8 cellular contexts compared by ENCODE assay signal in the genomic region with DNA sequence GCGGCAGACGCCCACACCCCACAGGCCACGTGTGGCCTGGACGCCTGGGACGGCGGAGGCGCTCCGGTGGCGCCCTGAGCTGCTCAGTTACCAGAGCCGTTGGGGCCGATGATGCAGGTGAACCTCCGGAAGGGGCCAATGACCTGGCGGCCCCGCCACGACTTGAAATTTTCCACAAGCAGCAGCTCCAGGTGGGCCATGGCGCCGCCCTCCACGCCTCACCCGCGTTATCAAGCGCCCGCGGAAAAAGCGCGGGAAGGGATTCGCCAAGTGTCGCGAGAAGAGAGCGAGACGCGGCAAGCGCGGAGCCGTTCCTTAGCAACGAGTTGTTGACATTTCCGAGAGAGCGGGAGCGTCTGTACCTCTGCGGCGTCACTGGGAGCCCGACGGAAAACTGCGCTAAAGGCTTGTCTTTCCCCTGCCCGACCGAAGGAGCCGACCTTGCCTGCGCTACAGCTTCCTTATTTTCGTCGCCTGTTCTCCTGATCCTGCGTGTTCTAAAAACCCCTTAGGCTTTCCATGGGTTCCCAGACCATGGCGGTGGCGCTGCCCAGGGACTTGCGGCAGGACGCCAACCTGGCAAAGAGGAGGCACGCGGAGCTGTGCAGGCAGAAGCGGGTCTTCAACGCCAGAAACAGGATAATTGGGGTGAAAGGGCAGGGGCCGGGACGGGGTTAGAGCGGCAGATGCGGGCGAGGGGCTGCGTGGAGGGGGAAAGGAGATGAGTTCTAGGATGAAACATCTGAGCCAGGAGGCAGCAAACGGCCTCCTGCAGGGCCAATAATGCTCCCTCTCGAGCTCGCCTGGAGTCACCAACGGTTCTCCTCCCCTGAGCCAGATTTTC. TPM values are rescaled to one million over a fixed set of nuclear protein-coding genes. Genes with fewer than 3 reads are reported as not detected.
DNase-seq lines count a peak whose midpoint lies in the region; ATAC-seq and TF ChIP-seq lines count a peak whose summit lies in the region.

A gene with protein sequence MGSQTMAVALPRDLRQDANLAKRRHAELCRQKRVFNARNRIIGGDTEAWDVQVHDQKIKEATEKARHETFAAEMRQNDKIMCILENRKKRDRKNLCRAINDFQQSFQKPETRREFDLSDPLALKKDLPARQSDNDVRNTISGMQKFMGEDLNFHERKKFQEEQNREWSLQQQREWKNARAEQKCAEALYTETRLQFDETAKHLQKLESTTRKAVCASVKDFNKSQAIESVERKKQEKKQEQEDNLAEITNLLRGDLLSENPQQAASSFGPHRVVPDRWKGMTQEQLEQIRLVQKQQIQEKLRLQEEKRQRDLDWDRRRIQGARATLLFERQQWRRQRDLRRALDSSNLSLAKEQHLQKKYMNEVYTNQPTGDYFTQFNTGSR (plus strand): TSS at position 326 of the 844 bp plus-strand sequence. CDS start 194 bp downstream, at position 520.
A gene with protein sequence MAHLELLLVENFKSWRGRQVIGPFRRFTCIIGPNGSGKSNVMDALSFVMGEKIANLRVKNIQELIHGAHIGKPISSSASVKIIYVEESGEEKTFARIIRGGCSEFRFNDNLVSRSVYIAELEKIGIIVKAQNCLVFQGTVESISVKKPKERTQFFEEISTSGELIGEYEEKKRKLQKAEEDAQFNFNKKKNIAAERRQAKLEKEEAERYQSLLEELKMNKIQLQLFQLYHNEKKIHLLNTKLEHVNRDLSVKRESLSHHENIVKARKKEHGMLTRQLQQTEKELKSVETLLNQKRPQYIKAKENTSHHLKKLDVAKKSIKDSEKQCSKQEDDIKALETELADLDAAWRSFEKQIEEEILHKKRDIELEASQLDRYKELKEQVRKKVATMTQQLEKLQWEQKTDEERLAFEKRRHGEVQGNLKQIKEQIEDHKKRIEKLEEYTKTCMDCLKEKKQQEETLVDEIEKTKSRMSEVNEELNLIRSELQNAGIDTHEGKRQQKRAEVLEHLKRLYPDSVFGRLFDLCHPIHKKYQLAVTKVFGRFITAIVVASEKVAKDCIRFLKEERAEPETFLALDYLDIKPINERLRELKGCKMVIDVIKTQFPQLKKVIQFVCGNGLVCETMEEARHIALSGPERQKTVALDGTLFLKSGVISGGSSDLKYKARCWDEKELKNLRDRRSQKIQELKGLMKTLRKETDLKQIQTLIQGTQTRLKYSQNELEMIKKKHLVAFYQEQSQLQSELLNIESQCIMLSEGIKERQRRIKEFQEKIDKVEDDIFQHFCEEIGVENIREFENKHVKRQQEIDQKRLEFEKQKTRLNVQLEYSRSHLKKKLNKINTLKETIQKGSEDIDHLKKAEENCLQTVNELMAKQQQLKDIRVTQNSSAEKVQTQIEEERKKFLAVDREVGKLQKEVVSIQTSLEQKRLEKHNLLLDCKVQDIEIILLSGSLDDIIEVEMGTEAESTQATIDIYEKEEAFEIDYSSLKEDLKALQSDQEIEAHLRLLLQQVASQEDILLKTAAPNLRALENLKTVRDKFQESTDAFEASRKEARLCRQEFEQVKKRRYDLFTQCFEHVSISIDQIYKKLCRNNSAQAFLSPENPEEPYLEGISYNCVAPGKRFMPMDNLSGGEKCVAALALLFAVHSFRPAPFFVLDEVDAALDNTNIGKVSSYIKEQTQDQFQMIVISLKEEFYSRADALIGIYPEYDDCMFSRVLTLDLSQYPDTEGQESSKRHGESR (minus strand): TSS at position 232 of the 844 bp plus-strand sequence. CDS start 32 bp downstream, at position 200.

- H3K27ac ChIP-seq in HUES6 (ENCODE audit: low read depth, low read length) (no peak within 1 kb of the TSS), subcutaneous abdominal adipose tissue (ENCODE audit: low read depth, low read length) (peak within 1 kb of the TSS; percentile 1)

- no peaks in the 10 kb centered on the region; the same call in 1 of the 2 replicates for H3K4me1 ChIP-seq in HUES6 (ENCODE audit: control insufficient read depth, insufficient read depth, low read length)
- peaks cover 0 to 14% (median 11%) of the 10 kb centered on the region in 5 donors for H3K4me1 ChIP-seq in subcutaneous abdominal adipose tissue (ENCODE audit: control insufficient read depth in 5 of 5, insufficient read depth in 5 of 5, low read length in 5 of 5)

- peak within 1 kb of the TSS; percentile 80 for H3K4me3 Mint-ChIP-seq in activated naive CD4-positive, alpha-beta T cell treated with anti-CD3 and anti-CD28 coated beads, Interleukin-2, amount 10 ng/mL, durations not matched to agents 7 days and 5 days
- peak within 1 kb of the TSS; percentile 88 for H3K4me3 Mint-ChIP-seq in glutamatergic neuron (ENCODE audit: unreplicated experiment)

- peaks cover 8% of the 10 kb centered on the region for H3K36me3 Mint-ChIP-seq in activated naive CD4-positive, alpha-beta T cell treated with anti-CD3 and anti-CD28 coated beads, Interleukin-2, amount 10 ng/mL, durations not matched to agents 7 days and 5 days
- H3K36me3 Mint-ChIP-seq in glutamatergic neuron (ENCODE audit: unreplicated experiment): peaks cover under 1% of the 10 kb centered on the region

- ATAC-seq in omental fat pad (ENCODE audit: low FRiP score): peak; percentile 76

- DNase-seq in CMK (ENCODE audit: low read depth) (peak; percentile 82), SHP77 treated with DMSO at 0.1 percent for 48 hours (lab: John Stamatoyannopoulos, UW) (peak; percentile 66), glutamatergic neuron (peak; percentile 83), omental fat pad (ENCODE audit: low spot score) (peak; percentile 39), RKO (ENCODE audit: low spot score) (no peak)
- DNase-seq in activated naive CD4-positive, alpha-beta T cell treated with anti-CD3 and anti-CD28 coated beads, Interleukin-2, amount 10 ng/mL, durations not matched to agents 7 days and 5 days: peak; percentile 91

- peaks cover 24% of the 10 kb centered on the region for H3K27me3 ChIP-seq in HUES6 (ENCODE audit: control insufficient read depth, insufficient read depth, low read length)
- no peaks in the 10 kb centered on the region for H3K27me3 ChIP-seq in subcutaneous abdominal adipose tissue (ENCODE audit: control insufficient read depth in 5 of 5, insufficient read depth in 4 of 5, low read length in 5 of 5)

- peak within 1 kb of the TSS; percentile 89 for H3K9ac ChIP-seq in HUES6 (ENCODE audit: low read length)
- peak within 1 kb of the TSS in 3 of 5 donors; percentile 4 to 75 (median 28) for H3K9ac ChIP-seq in subcutaneous abdominal adipose tissue (ENCODE audit: low read length in 5 of 5)

- H3K9me3 ChIP-seq in HUES6 (ENCODE audit: control insufficient read depth, insufficient read depth, low read depth, low read length): peaks cover 8% of the 10 kb centered on the region; the same call in 1 of the 2 replicates
- H3K9me3 ChIP-seq in subcutaneous abdominal adipose tissue (ENCODE audit: control insufficient read depth in 5 of 5, low read length in 5 of 5): no peaks in the 10 kb centered on the region

- H3K36me3 ChIP-seq in HUES6 (ENCODE audit: control insufficient read depth, insufficient read depth, low read length): no peaks in the 10 kb centered on the region
- H3K36me3 ChIP-seq in subcutaneous abdominal adipose tissue (ENCODE audit: control insufficient read depth in 5 of 5, insufficient read depth in 5 of 5, low read length in 5 of 5): no peaks in the 10 kb centered on the region

- peaks cover 11% of the 10 kb centered on the region for H3K27me3 Mint-ChIP-seq in activated naive CD4-positive, alpha-beta T cell treated with anti-CD3 and anti-CD28 coated beads, Interleukin-2, amount 10 ng/mL, durations not matched to agents 7 days and 5 days
- H3K27me3 Mint-ChIP-seq in glutamatergic neuron (ENCODE audit: unreplicated experiment): peaks cover 4% of the 10 kb centered on the region

- H3K4me1 Mint-ChIP-seq in activated naive CD4-positive, alpha-beta T cell treated with anti-CD3 and anti-CD28 coated beads, Interleukin-2, amount 10 ng/mL, durations not matched to agents 7 days and 5 days: peaks cover 26% of the 10 kb centered on the region
- H3K4me1 Mint-ChIP-seq in glutamatergic neuron (ENCODE audit: low read depth, unreplicated experiment): no peaks in the 10 kb centered on the region

- H3K9me3 Mint-ChIP-seq in activated naive CD4-positive, alpha-beta T cell treated with anti-CD3 and anti-CD28 coated beads, Interleukin-2, amount 10 ng/mL, durations not matched to agents 7 days and 5 days: no peaks in the 10 kb centered on the region
- peaks cover 3% of the 10 kb centered on the region for H3K9me3 Mint-ChIP-seq in glutamatergic neuron (ENCODE audit: unreplicated experiment)

- TF ChIP-seq CTCF in glutamatergic neuron (IDR thresholded peaks at IDR 0.05; ENCODE audit: partially characterized antibody, unreplicated experiment) (no peak), omental fat pad (IDR thresholded peaks at IDR 0.05) (no peak)

- peak within 1 kb of the TSS; percentile 65 for H3K27ac Mint-ChIP-seq in activated naive CD4-positive, alpha-beta T cell treated with anti-CD3 and anti-CD28 coated beads, Interleukin-2, amount 10 ng/mL, durations not matched to agents 7 days and 5 days
- H3K27ac Mint-ChIP-seq in glutamatergic neuron (ENCODE audit: unreplicated experiment): no peak within 1 kb of the TSS

- CTCF ChIA-PET in activated naive CD4-positive, alpha-beta T cell treated with anti-CD3 and anti-CD28 coated beads, Interleukin-2, amount 10 ng/mL, durations not matched to agents 7 days and 5 days (lab: Charles Lee): interaction anchor here (1.7 kb wide), 1 partner anchor 20 kb away, joined by 7 read pairs; no protein-coding TSS in a partner anchor

- peak within 1 kb of the TSS; percentile 68 for H3K4me3 ChIP-seq in HUES6 (ENCODE audit: low read depth, low read length)
- H3K4me3 ChIP-seq in subcutaneous abdominal adipose tissue (ENCODE audit: low read depth in 1 of 5, low read length in 5 of 5): peak within 1 kb of the TSS; percentile 68 to 80 (median 73)

RNA-seq across cellular contexts. Expression of the first gene that starts in this region (rescaled TPM):
- total RNA-seq in glutamatergic neuron (ENCODE audit: unreplicated experiment) (0.71 TPM), omental fat pad (under 1 TPM in 1 of 4 donors, not detected in 3; 0.56 TPM)

RNA-seq across cellular contexts. Expression of the second gene that starts in this region (rescaled TPM):
- not detected for total RNA-seq in glutamatergic neuron (ENCODE audit: unreplicated experiment)
- total RNA-seq in omental fat pad: not detected

Comparison
In these comparisons a context has a peak if more than half of its experiments do, and no peak if none do; other contexts are left out.
1. Peak in DNase-seq in glutamatergic neuron; RNA of the genes that start here not detected or under 1 TPM.
2. Peak in DNase-seq and ATAC-seq in omental fat pad; RNA of the genes that start here not detected or under 1 TPM.